Comparison of ENCODE assay signal across 7 cellular contexts in the genomic region with DNA sequence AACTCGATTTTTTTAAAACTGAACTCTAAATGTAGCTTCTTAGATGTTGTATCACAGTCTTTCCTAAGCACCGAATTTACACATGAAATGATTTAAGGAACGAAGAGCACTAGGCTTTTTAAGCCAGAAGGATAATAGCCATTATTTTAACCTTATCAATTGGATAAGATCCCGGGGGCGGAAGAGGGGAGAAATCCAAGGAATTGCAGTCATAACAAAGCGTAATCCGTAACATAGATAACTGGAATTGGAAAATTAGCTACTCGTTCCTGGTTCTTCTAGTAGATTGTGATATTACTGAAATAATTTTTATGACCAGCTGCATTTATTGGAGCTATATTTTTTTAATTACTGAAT. TPM values are rescaled to one million over a fixed set of nuclear protein-coding genes. Genes with fewer than 3 reads are reported as not detected.
DNase-seq lines count a peak whose midpoint lies in the region; ATAC-seq and TF ChIP-seq lines count a peak whose summit lies in the region.

No MANE protein-coding gene starts in this region.

- H3K27me3 ChIP-seq in HAP-1 (ENCODE audit: low read depth) (no peaks in the 10 kb centered on the region), WERI-Rb-1 (ENCODE audit: insufficient read depth, low read depth, severe bottlenecking) (no peaks in the 10 kb centered on the region), hepatocyte (no peaks in the 10 kb centered on the region)

- H3K27ac ChIP-seq in WERI-Rb-1 = peak overlapping the region; percentile 82
- peak overlapping the region; percentile 89 for H3K27ac ChIP-seq in hepatocyte

- H3K27ac Mint-ChIP-seq in stimulated activated effector memory CD8-positive, alpha-beta T cell treated with anti-CD3 and anti-CD28 coated beads, Interleukin-12 subunit alpha, Interleukin-12 subunit beta, amount 100 ng/mL, for 72 hours = peak overlapping the region; percentile 64

- no peaks in the 10 kb centered on the region for H4K20me1 ChIP-seq in hepatocyte (ENCODE audit: insufficient read depth, poor library complexity, severe bottlenecking)

- peak overlapping the region; percentile 72 for H2AFZ ChIP-seq in hepatocyte

- H3K9me3 Mint-ChIP-seq in stimulated activated effector memory CD8-positive, alpha-beta T cell treated with anti-CD3 and anti-CD28 coated beads, Interleukin-12 subunit alpha, Interleukin-12 subunit beta, amount 100 ng/mL, for 72 hours = no peaks in the 10 kb centered on the region

- peaks cover 22% of the 10 kb centered on the region for H3K79me2 ChIP-seq in hepatocyte

- no peak for ATAC-seq in stimulated activated effector memory CD8-positive, alpha-beta T cell treated with anti-CD3 and anti-CD28 coated beads, Interleukin-12 subunit alpha, Interleukin-12 subunit beta, amount 100 ng/mL, for 72 hours
- no peak for ATAC-seq in HG02571 (IDR thresholded peaks at IDR 0.05; ENCODE audit: unreplicated experiment)

- no peak for TF ChIP-seq CTCF in WERI-Rb-1 (IDR thresholded peaks at IDR 0.05; ENCODE audit: low read depth, low read length)
- TF ChIP-seq CTCF in hepatocyte (IDR thresholded peaks at IDR 0.05; ENCODE audit: poor library complexity) = no peak

- peak overlapping the region; percentile 98 for H3K4me3 Mint-ChIP-seq in stimulated activated effector memory CD8-positive, alpha-beta T cell treated with anti-CD3 and anti-CD28 coated beads, Interleukin-12 subunit alpha, Interleukin-12 subunit beta, amount 100 ng/mL, for 72 hours

- H3K9me2 ChIP-seq in hepatocyte (replicated peaks; ENCODE audit: insufficient read depth) = no peaks in the 10 kb centered on the region

- in situ Hi-C loops in HAP-1 (cut with MboI; ENCODE audit: low sequenced_read_pairs) = no loop called here

- WGBS in hepatocyte (ENCODE audit: low lambda C conversion rate, missing lambda C conversion rate) = under 1% methylated on average over 8 of the region's 8 CpGs

- H3K4me2 ChIP-seq in hepatocyte = peak overlapping the region; percentile 89

- H3K36me3 ChIP-seq in HAP-1 (replicated peaks) = no peaks in the 10 kb centered on the region
- peaks cover 3% of the 10 kb centered on the region; the same call in 1 of the 2 replicates for H3K36me3 ChIP-seq in WERI-Rb-1
- no peaks in the 10 kb centered on the region for H3K36me3 ChIP-seq in hepatocyte (replicated peaks; ENCODE audit: insufficient read depth, low read depth)

- peaks cover 7% of the 10 kb centered on the region for H3K4me1 ChIP-seq in HAP-1
- H3K4me1 ChIP-seq in hepatocyte (ENCODE audit: insufficient read depth) = peaks cover 7% of the 10 kb centered on the region

- H3K4me3 ChIP-seq in HAP-1 = peak overlapping the region; percentile 81
- peak overlapping the region; percentile 78 for H3K4me3 ChIP-seq in WERI-Rb-1 (ENCODE audit: low read depth, low read length)
- H3K4me3 ChIP-seq in hepatocyte = peak overlapping the region; percentile 64

- H3K9me3 ChIP-seq in HAP-1 (no peaks in the 10 kb centered on the region), WERI-Rb-1 (ENCODE audit: severe bottlenecking) (no peaks in the 10 kb centered on the region), hepatocyte (ENCODE audit: low read depth) (no peaks in the 10 kb centered on the region)

- DNase-seq in HAP-1 (ENCODE audit: low spot score in 2 of 2) = peak in 1 of 2 experiments; percentile 9
- no peak for DNase-seq in WERI-Rb-1
- DNase-seq in hepatocyte (ENCODE audit: low spot score) = no peak
- DNase-seq in stimulated activated effector memory CD8-positive, alpha-beta T cell treated with anti-CD3 and anti-CD28 coated beads, Interleukin-12 subunit alpha, Interleukin-12 subunit beta, amount 100 ng/mL, for 72 hours (ENCODE audit: low spot score in 2 of 2) = no peak
- DNase-seq in LoVo (ENCODE audit: low spot score) = no peak
- no peak for DNase-seq in NCI-H1694 treated with DMSO at 0.1 percent for 48 hours (lab: John Stamatoyannopoulos, UW)

- H3K4me1 Mint-ChIP-seq in stimulated activated effector memory CD8-positive, alpha-beta T cell treated with anti-CD3 and anti-CD28 coated beads, Interleukin-12 subunit alpha, Interleukin-12 subunit beta, amount 100 ng/mL, for 72 hours = peaks cover 31% of the 10 kb centered on the region

- H3K36me3 Mint-ChIP-seq in stimulated activated effector memory CD8-positive, alpha-beta T cell treated with anti-CD3 and anti-CD28 coated beads, Interleukin-12 subunit alpha, Interleukin-12 subunit beta, amount 100 ng/mL, for 72 hours = peaks cover 24% of the 10 kb centered on the region

RNA-seq across cellular contexts. Expression of a gene that starts 1.0 kb away (rescaled TPM):
- 27.1 and 38.6 TPM in 2 replicates for total RNA-seq in hepatocyte
- polyA plus RNA-seq in hepatocyte = 4.2 and 4.9 TPM in 2 replicates

RNA-seq across cellular contexts. Expression of a gene that starts 53.0 kb away (rescaled TPM):
- 0.52 and 2.1 TPM in 2 replicates for total RNA-seq in hepatocyte
- polyA plus RNA-seq in hepatocyte = 0.94 and 1.1 TPM in 2 replicates
